In the genomic region with DNA sequence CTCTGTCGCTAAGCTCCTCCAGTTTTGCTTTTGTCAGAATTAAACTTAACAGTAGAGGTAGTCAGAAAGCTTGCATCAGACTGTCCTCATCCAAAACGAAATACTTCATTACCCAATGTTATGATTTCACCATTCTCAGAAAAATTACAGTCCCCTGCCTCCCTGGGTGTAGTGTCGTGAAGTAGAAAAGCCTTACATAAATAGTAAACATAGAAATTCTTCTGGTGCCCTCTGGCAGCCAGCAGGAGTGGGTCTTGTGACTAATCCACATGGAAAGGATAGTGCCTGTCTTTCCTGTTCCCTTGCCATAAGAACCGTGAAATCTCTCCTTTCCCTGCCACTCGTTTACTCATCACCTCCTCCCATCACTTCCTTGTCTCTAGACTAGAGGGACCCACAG, we compare ENCODE assay signal across 13 cellular contexts.
DNase-seq lines count a peak whose midpoint lies in the region; ATAC-seq, FAIRE-seq and TF ChIP-seq lines count a peak whose summit lies in the region.
"Had no signal": no experiment of that assay in that cellular context is flagged by ENCODE, and none has a peak within 500 bp of the region (broad histone marks: within the 10 kb centered on the region; RNA-seq: fewer than 3 reads in every experiment).

No MANE protein-coding gene starts in this region.

- 0 out of 2 replicates have a peak overlapping the region, but pooled peaks have one; percentile 18 for H3K18ac ChIP-seq in IMR-90 (ENCODE audit: low read depth, low read length)

- H2BK120ac ChIP-seq in IMR-90 (ENCODE audit: low read depth, low read length), result peak overlapping the region; percentile 2; the same call in 1 of the 2 replicates

- POLR2A ChIA-PET in IMR-90 (lab: Charles Lee; ENCODE audit: unreplicated experiment), result no interaction called here

- no peaks in the 10 kb centered on the region for H3K79me2 ChIP-seq in mammary epithelial cell (ENCODE audit: insufficient read depth, low read length)

- no peak overlapping the region for H3K9ac ChIP-seq in IMR-90 (ENCODE audit: low read depth, low read length)
- H3K9ac ChIP-seq in mammary epithelial cell (ENCODE audit: insufficient read depth, low read length), result no peak overlapping the region

- no peak overlapping the region for H3K4ac ChIP-seq in IMR-90 (ENCODE audit: low read depth, low read length)

- no CpG with 5 or more reads among the region's 5 CpGs for WGBS in IMR-90 (ENCODE audit: extremely low coverage in 2 of 2, insufficient read length in 1 of 2), 2 experiments
- WGBS in mesodermal cell (ENCODE audit: insufficient coverage in 2 of 2), 2 experiments, result 49 to 80% methylated on average over 1 to 3 of the region's 5 CpGs
- WGBS in mammary epithelial cell (ENCODE audit: low coverage, missing lambda C conversion rate), result 79% methylated on average over 5 of the region's 5 CpGs

- dilution Hi-C loops in IMR-90 (cut with HindIII; ENCODE audit: low sequenced_read_pairs, unreplicated experiment) (no loop called here), mammary epithelial cell (cut with HindIII; ENCODE audit: low sequenced_read_pairs) (no loop called here)

- no peaks in the 10 kb centered on the region for H3K79me1 ChIP-seq in IMR-90 (ENCODE audit: low read depth in 1 of 2, low read length in 2 of 2)

- DNase-seq in AG10803 (ENCODE audit: low read depth), result peak; percentile 89
- DNase-seq in IMR-90, result peak; percentile 79
- peak; percentile 65 for DNase-seq in bronchial epithelial cell (ENCODE audit: low read depth)
- no peak for DNase-seq in NCI-H526 treated with DMSO at 0.1 percent for 48 hours (lab: John Stamatoyannopoulos, UW)
- DNase-seq in mucosa of descending colon, result no peak
- no peak for DNase-seq in mammary epithelial cell
- DNase-seq in NCI-H2196 (lab: John Stamatoyannopoulos, UW; ENCODE audit: unreplicated experiment), result no peak
- DNase-seq: activated CD4-positive, alpha-beta T cell treated with anti-CD3 and anti-CD28 coated beads for 48 hours; COR-L47; left cardiac atrium had no signal

- H2AFZ ChIP-seq in IMR-90 (replicated peaks; ENCODE audit: low read length, poor library complexity) (no peak overlapping the region), mammary epithelial cell (ENCODE audit: low read depth, low read length) (no peak overlapping the region)

- peak overlapping the region; percentile 50 for H3K4me2 ChIP-seq in IMR-90 (ENCODE audit: low read depth, low read length)
- no peak overlapping the region for H3K4me2 ChIP-seq in mammary epithelial cell (ENCODE audit: insufficient read depth, low read depth, low read length)

- no peak overlapping the region for H3K14ac ChIP-seq in IMR-90 (replicated peaks; ENCODE audit: low read depth, low read length)

- peak overlapping the region in 1 of 2 experiments; percentile 4; a peak in 1 of 4 replicates for H4K8ac ChIP-seq in IMR-90 (ENCODE audit: low read depth in 2 of 2, low read length in 2 of 2)

- intact Hi-C loops in IMR-90 (cut with micrococcal nuclease) (loop anchor here (5.0 kb wide), 1 partner anchor 240 kb away; a partner anchor contains a TSS), mucosa of descending colon (cut with DNase I, micrococcal nuclease) (no loop called here), mammary epithelial cell (cut with micrococcal nuclease) (no loop called here)

- H2BK20ac ChIP-seq in IMR-90 (ENCODE audit: low read depth, low read length), result no peak overlapping the region

- no peaks in the 10 kb centered on the region for H3K36me3 ChIP-seq in IMR-90 (ENCODE audit: control insufficient read depth, insufficient read depth, low read length)
- H3K36me3 ChIP-seq in bronchial epithelial cell (ENCODE audit: control insufficient read depth, insufficient read depth, low read length), result no peaks in the 10 kb centered on the region
- H3K36me3 ChIP-seq in mesodermal cell (ENCODE audit: control insufficient read depth, insufficient read depth, low read length), result no peaks in the 10 kb centered on the region
- no peaks in the 10 kb centered on the region for H3K36me3 ChIP-seq in mucosa of descending colon (ENCODE audit: low read depth)
- H3K36me3 ChIP-seq in mammary epithelial cell (ENCODE audit: insufficient read depth, low read length), result no peaks in the 10 kb centered on the region

- H3K4me3 ChIP-seq in AG10803 (ENCODE audit: low read length) (no peak overlapping the region), IMR-90 (ENCODE audit: insufficient read depth, low read depth, low read length) (no peak overlapping the region), bronchial epithelial cell (ENCODE audit: low read depth, low read length) (no peak overlapping the region), mesodermal cell (ENCODE audit: extremely low read depth, insufficient read depth, low read length, poor library complexity, severe bottlenecking) (no peak overlapping the region), mucosa of descending colon (no peak overlapping the region), mammary epithelial cell (replicated peaks in 1 of 3; ENCODE audit: insufficient read depth in 1 of 3, low read depth in 2 of 3, low read length in 3 of 3) (no peak overlapping the region)

- no peak for TF ChIP-seq RAD21 in IMR-90 (IDR thresholded peaks at IDR 0.05; ENCODE audit: low read length)

- CTCF ChIA-PET in IMR-90 (lab: Yijun Ruan, JAX) (interaction anchor here (0.8 to 1.5 kb wide), 2 partner anchors 16 to 240 kb away, joined by 3 to 4 read pairs; a partner anchor contains a TSS), mammary epithelial cell (lab: Charles Lee; ENCODE audit: low non-redundant PET) (no interaction called here)

- no peak overlapping the region for H2AK5ac ChIP-seq in IMR-90 (ENCODE audit: low read depth, low read length)

- H4K91ac ChIP-seq in IMR-90 (ENCODE audit: insufficient read depth, low read depth, low read length), result no peak overlapping the region

- no peak for FAIRE-seq in bronchial epithelial cell (lab: Jason Lieb, UNC)
- FAIRE-seq: RCC 7860 had no signal

- ATAC-seq in IMR-90 (ENCODE audit: low read depth) (peak; percentile 90), mucosa of descending colon (no peak)

- no peak overlapping the region for H2AK9ac ChIP-seq in IMR-90 (replicated peaks; ENCODE audit: low read depth, low read length, poor library complexity)

- H3K9me1 ChIP-seq in IMR-90 (ENCODE audit: insufficient read depth, low read length), result no peaks in the 10 kb centered on the region

- H3K27ac ChIP-seq in IMR-90 (ENCODE audit: insufficient read depth, low read length), result peak overlapping the region; percentile 61; the same call in 1 of the 2 replicates
- H3K27ac ChIP-seq in mesodermal cell (ENCODE audit: low read depth, low read length, severe bottlenecking), result peak overlapping the region; percentile 57
- no peak overlapping the region for H3K27ac ChIP-seq in mammary epithelial cell (ENCODE audit: insufficient read depth, low read depth, low read length)
- H3K27ac ChIP-seq: epithelial cell of prostate had no signal

- peaks cover 2% of the 10 kb centered on the region; the same call in 1 of the 2 replicates for H3K4me1 ChIP-seq in IMR-90 (ENCODE audit: control insufficient read depth, insufficient read depth, low read length)
- H3K4me1 ChIP-seq in mesodermal cell (ENCODE audit: control insufficient read depth, insufficient read depth, low read length, poor library complexity, severe bottlenecking), result peaks cover 25% of the 10 kb centered on the region
- H3K4me1 ChIP-seq in mucosa of descending colon (ENCODE audit: low read depth), result no peaks in the 10 kb centered on the region
- no peaks in the 10 kb centered on the region for H3K4me1 ChIP-seq in mammary epithelial cell (ENCODE audit: insufficient read depth, low read length)

- H4K20me1 ChIP-seq in IMR-90 (ENCODE audit: insufficient read depth, low read length), result no peaks in the 10 kb centered on the region
- no peaks in the 10 kb centered on the region for H4K20me1 ChIP-seq in mammary epithelial cell (ENCODE audit: insufficient read depth, low read length)

- in situ Hi-C loops in IMR-90 (cut with MboI; ENCODE audit: low sequenced_read_pairs), result no loop called here
- in situ Hi-C loops in mammary epithelial cell (cut with MboI; ENCODE audit: low sequenced_read_pairs in 2 of 2), result no loop called here

- TF ChIP-seq POLR2A in IMR-90 (IDR thresholded peaks at IDR 0.05; ENCODE audit: low read depth, low read length), result no peak

- H3K56ac ChIP-seq in IMR-90 (ENCODE audit: extremely low read depth, insufficient read depth, low read length), result no peak overlapping the region

- H2BK15ac ChIP-seq in IMR-90 (ENCODE audit: low read depth, low read length), result no peak overlapping the region

- H4K5ac ChIP-seq in IMR-90 (ENCODE audit: low read depth, low read length), result no peak overlapping the region

- H3K27me3 ChIP-seq in IMR-90 (ENCODE audit: control insufficient read depth, insufficient read depth, low read length) (no peaks in the 10 kb centered on the region), bronchial epithelial cell (ENCODE audit: control insufficient read depth, insufficient read depth, low read length) (no peaks in the 10 kb centered on the region), mammary epithelial cell (ENCODE audit: insufficient read depth, low read length) (no peaks in the 10 kb centered on the region)

- H3K23ac ChIP-seq in IMR-90 (ENCODE audit: low read depth, low read length), result no peak overlapping the region

- no peaks in the 10 kb centered on the region for H3K9me3 ChIP-seq in IMR-90 (ENCODE audit: control insufficient read depth, insufficient read depth, low read length)
- no peaks in the 10 kb centered on the region for H3K9me3 ChIP-seq in mesodermal cell (ENCODE audit: control insufficient read depth, low read length)
- H3K9me3 ChIP-seq in mucosa of descending colon, result no peaks in the 10 kb centered on the region
- H3K9me3 ChIP-seq in mammary epithelial cell (replicated peaks; ENCODE audit: insufficient read depth, low read length), result no peaks in the 10 kb centered on the region

- peak overlapping the region; percentile 78 for H2BK5ac ChIP-seq in IMR-90 (ENCODE audit: low read depth, low read length, poor library complexity, severe bottlenecking)

- BruUV-seq in IMR-90 (replicated peaks; lab: Mats Ljungman, UMichigan), result no TSS peak
- no TSS peak for BruUV-seq in mammary epithelial cell (replicated peaks; lab: Mats Ljungman, UMichigan)

- TF ChIP-seq CTCF in AG10803 (conservative IDR thresholded peaks at IDR 0.05; ENCODE audit: low read length) (no peak), IMR-90 (conservative IDR thresholded peaks at IDR 0.05; ENCODE audit: low read depth, low read length) (no peak), bronchial epithelial cell (IDR thresholded peaks at IDR 0.05; ENCODE audit: insufficient read depth, low read length, severe bottlenecking) (no peak), mucosa of descending colon (IDR thresholded peaks at IDR 0.05) (no peak), mammary epithelial cell (conservative IDR thresholded peaks at IDR 0.05 in 1 of 2, IDR thresholded peaks at IDR 0.05 in 1 of 2; ENCODE audit: extremely low read depth in 1 of 2, insufficient read depth in 1 of 2, low read depth in 1 of 2, low read length in 2 of 2) (no peak)

TF ChIP-seq in IMR-90, 13 proteins besides CTCF, POLR2A, EP300 and RAD21 (continues in another document):
- peak; percentile 80 for TF ChIP-seq BHLHE40 (IDR thresholded peaks at IDR 0.05; ENCODE audit: low read depth, low read length)
- 0 out of 2 replicates have a peak, but pooled peaks have one; percentile 15 for TF ChIP-seq FOS (IDR thresholded peaks at IDR 0.05; ENCODE audit: low read depth, low read length)

Comparison
In these comparisons a context has a peak if more than half of its experiments do, and no peak if none do; other contexts are left out.
1. DNase-seq: peak in AG10803 (single experiment), IMR-90 (single experiment) and bronchial epithelial cell (single experiment); none in NCI-H526 treated with DMSO at 0.1 percent for 48 hours (single experiment), mucosa of descending colon (0 of 3), mammary epithelial cell (single experiment) and NCI-H2196 (single experiment).